1 cellular context compared by ENCODE assay signal in the genomic region with DNA sequence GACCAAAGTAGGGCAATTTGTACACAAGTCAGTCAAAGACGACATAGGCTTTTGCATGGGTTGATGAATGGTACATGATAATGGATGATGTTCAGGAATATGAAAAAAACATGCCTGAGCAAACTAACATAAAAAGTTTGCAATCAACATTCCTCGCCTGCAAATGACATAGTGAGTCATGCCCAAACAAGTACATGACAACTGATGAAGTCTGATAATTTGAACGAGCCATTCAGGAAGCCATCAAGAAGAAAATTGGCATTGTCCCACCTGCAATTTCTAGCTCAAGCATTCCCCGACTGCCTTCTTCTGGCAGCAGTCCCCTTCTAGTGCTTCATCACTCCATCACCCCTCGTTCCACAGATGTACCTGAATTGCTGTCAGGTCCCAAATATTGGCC.
TF ChIP-seq lines count a peak whose summit lies in the region.

No MANE protein-coding gene starts in this region.

TF ChIP-seq in endothelial cell of umbilical vein, 7 proteins besides CTCF, POLR2A, EP300 and RAD21:
- TF ChIP-seq POLR2AphosphoS5 (IDR thresholded peaks at IDR 0.05; ENCODE audit: insufficient read depth, low read depth, low read length) (no peak), FOS (IDR thresholded peaks at IDR 0.05; ENCODE audit: borderline replicate concordance, insufficient read depth, low read length) (peak; percentile 14), JUN (IDR thresholded peaks at IDR 0.05; ENCODE audit: borderline replicate concordance, insufficient read depth, insufficient read length, low read depth) (peak; percentile 54), EZH2 (IDR thresholded peaks at IDR 0.05; ENCODE audit: borderline replicate concordance, low read depth, low read length, severe bottlenecking) (no peak), MYC (IDR thresholded peaks at IDR 0.05; ENCODE audit: low read depth, low read length) (no peak), GATA2 (IDR thresholded peaks at IDR 0.05; ENCODE audit: insufficient read depth, insufficient read length, low read depth, low read length) (peak; percentile 30)
- TF ChIP-seq, protein P1, sequence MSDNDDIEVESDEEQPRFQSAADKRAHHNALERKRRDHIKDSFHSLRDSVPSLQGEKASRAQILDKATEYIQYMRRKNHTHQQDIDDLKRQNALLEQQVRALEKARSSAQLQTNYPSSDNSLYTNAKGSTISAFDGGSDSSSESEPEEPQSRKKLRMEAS (IDR thresholded peaks at IDR 0.05; ENCODE audit: insufficient read depth, insufficient read length) = no peak
